15 cellular contexts compared by ENCODE assay signal in the genomic region with DNA sequence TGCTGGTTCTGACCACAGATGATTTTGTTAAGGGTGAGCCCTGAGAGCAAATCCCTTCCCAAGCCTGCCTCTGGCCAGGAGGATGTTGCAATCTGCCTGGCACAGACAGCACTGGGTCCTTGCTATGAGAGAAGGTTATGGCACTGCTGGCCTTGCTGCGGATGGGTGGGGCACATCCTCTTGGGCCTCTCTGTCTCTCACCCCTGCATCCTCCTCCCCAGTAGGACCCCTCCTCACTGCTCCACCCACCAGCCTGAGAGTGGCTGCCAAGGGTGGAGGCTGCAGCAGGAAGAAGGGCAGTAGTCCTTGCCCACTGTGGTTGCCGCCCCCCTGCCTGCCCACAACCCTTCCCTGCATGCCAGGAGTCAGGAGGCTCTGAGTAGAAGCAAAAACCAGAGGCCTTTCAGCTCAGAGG.
DNase-seq lines count a peak whose midpoint lies in the region; ATAC-seq, FAIRE-seq and TF ChIP-seq lines count a peak whose summit lies in the region.
"Had no signal": no experiment of that assay in that cellular context is flagged by ENCODE, and none has a peak within 500 bp of the region (broad histone marks: within the 10 kb centered on the region; RNA-seq: fewer than 3 reads in every experiment).

No MANE protein-coding gene starts in this region.

- DNase-seq in AG20443 (ENCODE audit: low spot score) (peak; percentile 38), NCI-H2196 treated with DMSO at 0.1 percent for 48 hours (lab: John Stamatoyannopoulos, UW; ENCODE audit: unreplicated experiment) (peak; percentile 69), esophagus muscularis mucosa (ENCODE audit: extremely low spot score) (no peak), neural crest cell (ENCODE audit: low read depth, low spot score) (no peak), SKM-1 treated with dmso at 0.1 percent for 144 hours (lab: John Stamatoyannopoulos, UW; ENCODE audit: unreplicated experiment) (no peak), GM19239 (ENCODE audit: insufficient read length, low spot score) (no peak)
- DNase-seq: activated CD4-positive, CD25-positive, alpha-beta regulatory T cell treated with anti-CD3 and anti-CD28 coated beads, Interleukin-2, amount 50 U/mL, for 72 hours; effector memory CD4-positive, alpha-beta T cell; KBM-7; stimulated activated naive CD4-positive, alpha-beta T cell treated with Interleukin-2 at 50 U/mL for 16 hours had no signal

- no peak for TF ChIP-seq EP300 in esophagus muscularis mucosa (IDR thresholded peaks at IDR 0.05)

- H3K27me3 Mint-ChIP-seq in neural crest cell (ENCODE audit: low read depth), result peaks cover 6% of the 10 kb centered on the region
- H3K27me3 Mint-ChIP-seq: activated naive CD4-positive, alpha-beta T cell treated with anti-CD3 and anti-CD28 coated beads, Interleukin-2, amount 50 U/mL, for 24 hours had no signal

- H3K4me3 ChIP-seq in esophagus muscularis mucosa, result no peak overlapping the region
- H3K4me3 ChIP-seq: GM23338 had no signal

- H3K27me3 ChIP-seq in esophagus muscularis mucosa, result no peaks in the 10 kb centered on the region

- no peaks in the 10 kb centered on the region for H3K9me3 Mint-ChIP-seq in neural crest cell
- H3K9me3 Mint-ChIP-seq: activated naive CD4-positive, alpha-beta T cell treated with anti-CD3 and anti-CD28 coated beads, Interleukin-2, amount 50 U/mL, for 24 hours; GM23338; natural killer cell treated with Interleukin-12 subunit alpha and Interleukin-12 subunit beta and Interleukin-15 and Interleukin-18, amount 100 ng/mL, for 72 hours had no signal

- H3K9me3 ChIP-seq in esophagus muscularis mucosa, result no peaks in the 10 kb centered on the region

- TF ChIP-seq CTCF in esophagus muscularis mucosa (IDR thresholded peaks at IDR 0.05) (no peak), neural crest cell (conservative IDR thresholded peaks at IDR 0.05) (no peak)

- peaks cover 4% of the 10 kb centered on the region for H3K4me1 Mint-ChIP-seq in neural crest cell
- H3K4me1 Mint-ChIP-seq: activated naive CD4-positive, alpha-beta T cell treated with anti-CD3 and anti-CD28 coated beads, Interleukin-2, amount 50 U/mL, for 24 hours had no signal

- WGBS in esophagus muscularis mucosa, result 50% methylated on average over 1 of the region's 2 CpGs

- no peak overlapping the region for H3K4me3 Mint-ChIP-seq in neural crest cell
- H3K4me3 Mint-ChIP-seq: activated naive CD4-positive, alpha-beta T cell treated with anti-CD3 and anti-CD28 coated beads, Interleukin-2, amount 50 U/mL, for 24 hours; GM23338; natural killer cell treated with Interleukin-12 subunit alpha and Interleukin-12 subunit beta and Interleukin-15 and Interleukin-18, amount 100 ng/mL, for 72 hours had no signal

- intact Hi-C loops in esophagus muscularis mucosa (cut with DNase I), result no loop called here

- H3K27ac ChIP-seq in esophagus muscularis mucosa (replicated peaks in 1 of 4), result peak overlapping the region in 3 of 4 donors; percentile 25 to 57 (median 36)

- H3K36me3 Mint-ChIP-seq in neural crest cell (ENCODE audit: low read depth), result no peaks in the 10 kb centered on the region
- H3K36me3 Mint-ChIP-seq: activated naive CD4-positive, alpha-beta T cell treated with anti-CD3 and anti-CD28 coated beads, Interleukin-2, amount 50 U/mL, for 24 hours; natural killer cell treated with Interleukin-12 subunit alpha and Interleukin-12 subunit beta and Interleukin-15 and Interleukin-18, amount 100 ng/mL, for 72 hours had no signal

- peaks cover 18 to 57% (median 51%) of the 10 kb centered on the region in 4 donors for H3K4me1 ChIP-seq in esophagus muscularis mucosa

- no peak for FAIRE-seq in GM19239 (lab: Jason Lieb, UNC)

- no peak for ATAC-seq in HG03460 (IDR thresholded peaks at IDR 0.05; ENCODE audit: unreplicated experiment)
- no peak for ATAC-seq in GM21619 (IDR thresholded peaks at IDR 0.05; ENCODE audit: unreplicated experiment)
- ATAC-seq: GM23338 had no signal

- no peak for TF ChIP-seq POLR2A in esophagus muscularis mucosa (IDR thresholded peaks at IDR 0.05; ENCODE audit: low read depth)

- peak overlapping the region; percentile 24 for H3K27ac Mint-ChIP-seq in neural crest cell (ENCODE audit: unreplicated experiment)
- H3K27ac Mint-ChIP-seq: activated naive CD4-positive, alpha-beta T cell treated with anti-CD3 and anti-CD28 coated beads, Interleukin-2, amount 50 U/mL, for 24 hours; GM23338 had no signal

- no peaks in the 10 kb centered on the region for H3K36me3 ChIP-seq in esophagus muscularis mucosa

Comparison
In these comparisons a context has a peak if more than half of its experiments do, and no peak if none do; other contexts are left out.
1. DNase-seq: peak in AG20443 (single experiment) and NCI-H2196 treated with DMSO at 0.1 percent for 48 hours (single experiment); none in esophagus muscularis mucosa (single experiment), neural crest cell (single experiment), SKM-1 treated with dmso at 0.1 percent for 144 hours (single experiment) and GM19239 (single experiment).